In genomic region chr6:106733386-106733785, GRCh38 we compare ENCODE assay signal across 16 cellular contexts.
DNase-seq lines count a peak whose midpoint lies in the region; ATAC-seq, FAIRE-seq and TF ChIP-seq lines count a peak whose summit lies in the region.
"Had no signal": no experiment of that assay in that cellular context is flagged by ENCODE, and none has a peak within 500 bp of the region (broad histone marks: within the 10 kb centered on the region; RNA-seq: fewer than 3 reads in every experiment).

No MANE protein-coding gene starts in this region.

- H2AFZ ChIP-seq in Karpas-422 (ENCODE audit: low read length) (peak overlapping the region; percentile 31; the same call in 1 of the 2 replicates), H1 (ENCODE audit: low read length) (no peak overlapping the region)

- peak overlapping the region; percentile 16 for H4K5ac ChIP-seq in H1 (ENCODE audit: insufficient read length, low read depth, low read length)

- no peak overlapping the region for H3K18ac ChIP-seq in H1 (ENCODE audit: extremely low read depth, low read length)

- H2BK120ac ChIP-seq in H1 (replicated peaks; ENCODE audit: low read depth, low read length): peak overlapping the region; percentile 85

- no peak overlapping the region for H2BK15ac ChIP-seq in H1 (ENCODE audit: low read length)

- no peaks in the 10 kb centered on the region for H3K79me2 ChIP-seq in Karpas-422 (ENCODE audit: low read length)
- H3K79me2 ChIP-seq in H1 (ENCODE audit: control insufficient read depth in 1 of 2, insufficient read depth in 2 of 2, low read length in 2 of 2): no peaks in the 10 kb centered on the region

- no peaks in the 10 kb centered on the region for H3K36me3 ChIP-seq in Karpas-422 (ENCODE audit: insufficient read depth, low read length)
- H3K36me3 ChIP-seq in H1 (ENCODE audit: control insufficient read depth in 2 of 4, insufficient read depth in 4 of 4, low read length in 3 of 4): no peaks in the 10 kb centered on the region
- H3K36me3 ChIP-seq in mucosa of descending colon (ENCODE audit: low read depth): no peaks in the 10 kb centered on the region
- no peaks in the 10 kb centered on the region for H3K36me3 ChIP-seq in brain microvascular endothelial cell (replicated peaks)
- H3K36me3 ChIP-seq: BLaER1 treated with 17β-estradiol and CSF1 and Interleukin-3, amounts not matched to agents 10 nM and 100 nM had no signal

- intact Hi-C loops in mucosa of descending colon (cut with DNase I, micrococcal nuclease): no loop called here

- H2BK12ac ChIP-seq in H1 (ENCODE audit: low read depth, low read length): peak overlapping the region; percentile 29; the same call in 1 of the 2 replicates

- H3K27ac ChIP-seq in A549 (peak overlapping the region; percentile 31 to 88; a peak in 2 of 6 replicates), Karpas-422 (ENCODE audit: low read length) (peak overlapping the region; percentile 74), H1 (ENCODE audit: low read depth, low read length) (no peak overlapping the region), brain microvascular endothelial cell (no peak overlapping the region)
- H3K27ac ChIP-seq: BLaER1 treated with 17β-estradiol and CSF1 and Interleukin-3, amounts not matched to agents 10 nM and 100 nM had no signal

- H3K14ac ChIP-seq in H1 (ENCODE audit: insufficient read length): no peak overlapping the region

- H2BK5ac ChIP-seq in H1 (ENCODE audit: low read depth, low read length): no peak overlapping the region

- 69% methylated on average over 2 of the region's 2 CpGs for WGBS in A549 (ENCODE audit: missing lambda C conversion rate)
- 87% methylated on average over 2 of the region's 2 CpGs; no CpG with 5 or more reads in 1 of the 2 experiments for WGBS in H1 (ENCODE audit: extremely low coverage in 1 of 2, insufficient coverage in 1 of 2, insufficient read length in 1 of 2, insufficient replicate concordance in 2 of 2, low coverage in 1 of 2, low lambda C conversion rate in 2 of 2, missing lambda C conversion rate in 1 of 2), 2 experiments

- H3K4me2 ChIP-seq in A549 (no peak overlapping the region), Karpas-422 (ENCODE audit: low read depth, low read length, poor library complexity, severe bottlenecking) (no peak overlapping the region), H1 (ENCODE audit: insufficient read depth in 1 of 2, low read depth in 2 of 2, low read length in 2 of 2) (no peak overlapping the region)
- H3K4me2 ChIP-seq: BLaER1 treated with 17β-estradiol and CSF1 and Interleukin-3, amounts not matched to agents 10 nM and 100 nM had no signal

- H3K9ac ChIP-seq in Karpas-422 (ENCODE audit: low read length): peak overlapping the region; percentile 6; the same call in 1 of the 2 replicates
- no peak overlapping the region for H3K9ac ChIP-seq in H1 (replicated peaks in 1 of 4; ENCODE audit: extremely low read depth in 1 of 4, low read depth in 3 of 4, low read length in 3 of 4)
- H3K9ac ChIP-seq: BLaER1 treated with 17β-estradiol and CSF1 and Interleukin-3, amounts not matched to agents 10 nM and 100 nM had no signal

- TF ChIP-seq POLR2A in A549 (IDR thresholded peaks at IDR 0.05; ENCODE audit: low read length) (no peak), H1 (IDR thresholded peaks at IDR 0.05; ENCODE audit: control extremely low read depth in 1 of 2, low read depth in 2 of 2, low read length in 2 of 2) (no peak)

- H4K91ac ChIP-seq in H1 (replicated peaks; ENCODE audit: insufficient read length, low read length): peak overlapping the region; percentile 66

- peaks cover 33% of the 10 kb centered on the region for H3K4me1 ChIP-seq in A549
- H3K4me1 ChIP-seq in Karpas-422 (ENCODE audit: low read length): peaks cover 85% of the 10 kb centered on the region
- H3K4me1 ChIP-seq in H1 (replicated peaks in 1 of 4; ENCODE audit: control insufficient read depth in 3 of 4, insufficient read depth in 4 of 4, low read length in 3 of 4): no peaks in the 10 kb centered on the region; a peak in 1 of 7 replicates
- peaks cover 21% of the 10 kb centered on the region for H3K4me1 ChIP-seq in mucosa of descending colon (ENCODE audit: low read depth)

- no peak for TF ChIP-seq RAD21 in A549 (conservative IDR thresholded peaks at IDR 0.05 in 1 of 2, IDR thresholded peaks at IDR 0.05 in 1 of 2)
- no peak for TF ChIP-seq RAD21 in H1 (IDR thresholded peaks at IDR 0.05 in 1 of 2, conservative IDR thresholded peaks at IDR 0.05 in 1 of 2; ENCODE audit: low read depth in 2 of 2, low read length in 2 of 2)

- FAIRE-seq in A549 (lab: Jason Lieb, UNC): no peak
- FAIRE-seq in H1 (lab: Jason Lieb, UNC): no peak
- FAIRE-seq: GM12878, GM18507, H54, HTR-8/SVneo had no signal

- H4K8ac ChIP-seq in H1 (ENCODE audit: extremely low read depth, insufficient read depth, low read length): no peak overlapping the region

- no peaks in the 10 kb centered on the region for H3K79me1 ChIP-seq in H1 (ENCODE audit: low read depth, low read length)

- DNase-seq in A549 (ENCODE audit: low read depth in 1 of 2, low spot score in 1 of 2) (no peak), Karpas-422 (no peak), H1 (ENCODE audit: low read depth in 1 of 2, low spot score in 2 of 2) (no peak), mucosa of descending colon (peak in 2 of 3 donors; percentile 65 to 84), SKM-1 (lab: John Stamatoyannopoulos, UW; ENCODE audit: unreplicated experiment) (no peak), brain microvascular endothelial cell (no peak), T-helper 9 cell (no peak)
- DNase-seq: 8988T; ACHN; CD4-positive, CD25-positive, alpha-beta regulatory T cell had no signal

- in situ Hi-C loops in brain microvascular endothelial cell (cut with HindIII; ENCODE audit: low pct_ligation_motif_present, low sequenced_read_pairs): no loop called here

- peak overlapping the region; percentile 35 for H3K4ac ChIP-seq in H1 (replicated peaks; ENCODE audit: insufficient read length, low read depth, low read length)

- TF ChIP-seq EP300 in A549 (IDR thresholded peaks at IDR 0.05) (no peak), H1 (IDR thresholded peaks at IDR 0.05; ENCODE audit: borderline replicate concordance in 1 of 2, low read depth in 2 of 2, low read length in 2 of 2) (no peak)

- H3K9me2 ChIP-seq in Karpas-422 (replicated peaks; ENCODE audit: insufficient read depth, low read length): no peaks in the 10 kb centered on the region

- H3K56ac ChIP-seq in H1 (replicated peaks; ENCODE audit: insufficient read length, low read depth, low read length): no peak overlapping the region

- no peak for ATAC-seq in A549
- ATAC-seq in mucosa of descending colon: peak; percentile 71
- ATAC-seq: GM12878, HCT116 had no signal

- TF ChIP-seq CTCF in A549 (IDR thresholded peaks at IDR 0.05) (no peak), H1 (IDR thresholded peaks at IDR 0.05; ENCODE audit: control extremely low read depth in 1 of 3, insufficient read depth in 1 of 3, low read depth in 1 of 3, low read length in 3 of 3) (no peak), mucosa of descending colon (IDR thresholded peaks at IDR 0.05) (no peak), brain microvascular endothelial cell (IDR thresholded peaks at IDR 0.05; ENCODE audit: low read depth, low read length, missing control alignments) (no peak)

- H3K23ac ChIP-seq in H1 (ENCODE audit: insufficient read length): no peak overlapping the region

- H2AK5ac ChIP-seq in H1 (ENCODE audit: low read depth, low read length): 0 out of 2 replicates have a peak overlapping the region, but pooled peaks have one; percentile 30

- POLR2A ChIA-PET in A549 (lab: Yijun Ruan, JAX): no interaction called here
- POLR2A ChIA-PET in H1 (lab: Charles Lee; ENCODE audit: partially characterized antibody): no interaction called here

- H2BK20ac ChIP-seq in H1 (ENCODE audit: low read length): peak overlapping the region; percentile 9; the same call in 1 of the 2 replicates

- peaks cover 2% of the 10 kb centered on the region for H3K23me2 ChIP-seq in H1 (ENCODE audit: low read depth, low read length)

- peaks cover 3% of the 10 kb centered on the region; the same call in 1 of the 3 replicates for H3K9me3 ChIP-seq in A549
- H3K9me3 ChIP-seq in Karpas-422 (ENCODE audit: low read length): no peaks in the 10 kb centered on the region
- H3K9me3 ChIP-seq in H1 (ENCODE audit: insufficient read depth in 2 of 2, low read depth in 1 of 2, low read length in 1 of 2): peaks cover 8 to 9% of the 10 kb centered on the region in 2 experiments; a peak in 2 of 4 replicates
- H3K9me3 ChIP-seq in mucosa of descending colon: peaks cover 9% of the 10 kb centered on the region

- CTCF ChIA-PET in A549 (lab: Yijun Ruan, JAX) (no interaction called here), H1 (lab: Charles Lee; ENCODE audit: partially characterized antibody) (interaction anchor here (0.6 kb wide), 1 partner anchor 394 kb away, joined by 3 read pairs; no protein-coding TSS in a partner anchor)

- no peak overlapping the region for H3K4me3 ChIP-seq in A549
- H3K4me3 ChIP-seq in Karpas-422 (ENCODE audit: low read length): no peak overlapping the region
- no peak overlapping the region for H3K4me3 ChIP-seq in H1 (ENCODE audit: extremely low read depth in 1 of 4, insufficient read depth in 2 of 4, low read depth in 3 of 4, low read length in 4 of 4)
- no peak overlapping the region for H3K4me3 ChIP-seq in mucosa of descending colon
- no peak overlapping the region for H3K4me3 ChIP-seq in brain microvascular endothelial cell (ENCODE audit: low read depth, low read length)
- H3K4me3 ChIP-seq: BLaER1 treated with 17β-estradiol and CSF1 and Interleukin-3, amounts not matched to agents 10 nM and 100 nM; GM12878 had no signal

- H3K27me3 ChIP-seq in Karpas-422 (ENCODE audit: low read length): no peaks in the 10 kb centered on the region
- H3K27me3 ChIP-seq in H1 (replicated peaks in 1 of 4; ENCODE audit: control insufficient read depth in 3 of 4, extremely low read depth in 1 of 4, insufficient read depth in 3 of 4, low read length in 3 of 4): no peaks in the 10 kb centered on the region
- no peaks in the 10 kb centered on the region for H3K27me3 ChIP-seq in brain microvascular endothelial cell (replicated peaks)
- H3K27me3 ChIP-seq: BLaER1 treated with 17β-estradiol and CSF1 and Interleukin-3, amounts not matched to agents 10 nM and 100 nM had no signal

- H4K20me1 ChIP-seq in Karpas-422 (ENCODE audit: insufficient read depth, low read depth, low read length) (no peaks in the 10 kb centered on the region), H1 (replicated peaks in 1 of 2; ENCODE audit: control insufficient read depth in 1 of 2, insufficient read depth in 2 of 2, low read length in 2 of 2) (no peaks in the 10 kb centered on the region)
- H4K20me1 ChIP-seq: BLaER1 treated with 17β-estradiol and CSF1 and Interleukin-3, amounts not matched to agents 10 nM and 100 nM had no signal

TF ChIP-seq in A549, 52 proteins besides CTCF, POLR2A, EP300 and RAD21 (continues in another document):
- TF ChIP-seq RCOR1 (IDR thresholded peaks at IDR 0.05; ENCODE audit: low read depth, low read length) (no peak), SMC3 (IDR thresholded peaks at IDR 0.05) (no peak), ESRRA (IDR thresholded peaks at IDR 0.05; ENCODE audit: borderline replicate concordance, low read length) (no peak)

TF ChIP-seq in H1, 55 proteins besides CTCF, POLR2A, EP300 and RAD21 (continues in another document):
- no peak for TF ChIP-seq NANOG (IDR thresholded peaks at IDR 0.05; ENCODE audit: insufficient read depth, low read depth, low read length, poor library complexity, severe bottlenecking)
- no peak for TF ChIP-seq GABPA (IDR thresholded peaks at IDR 0.05; ENCODE audit: borderline replicate concordance, insufficient read depth, low read length)
- TF ChIP-seq SP2 (IDR thresholded peaks at IDR 0.05; ENCODE audit: low read length): no peak

Comparison
In these comparisons a context has a peak if more than half of its experiments do, and no peak if none do; other contexts are left out.
1. DNase-seq: peak in mucosa of descending colon (2 of 3); none in A549 (0 of 2), Karpas-422 (single experiment), H1 (0 of 2), SKM-1 (single experiment), brain microvascular endothelial cell (single experiment) and T-helper 9 cell (single experiment).
2. H3K27ac ChIP-seq: peak in A549 (2 of 2) and Karpas-422 (single experiment); none in H1 (single experiment) and brain microvascular endothelial cell (single experiment).